Comparison of ENCODE assay signal across 8 cellular contexts in the genomic region with DNA sequence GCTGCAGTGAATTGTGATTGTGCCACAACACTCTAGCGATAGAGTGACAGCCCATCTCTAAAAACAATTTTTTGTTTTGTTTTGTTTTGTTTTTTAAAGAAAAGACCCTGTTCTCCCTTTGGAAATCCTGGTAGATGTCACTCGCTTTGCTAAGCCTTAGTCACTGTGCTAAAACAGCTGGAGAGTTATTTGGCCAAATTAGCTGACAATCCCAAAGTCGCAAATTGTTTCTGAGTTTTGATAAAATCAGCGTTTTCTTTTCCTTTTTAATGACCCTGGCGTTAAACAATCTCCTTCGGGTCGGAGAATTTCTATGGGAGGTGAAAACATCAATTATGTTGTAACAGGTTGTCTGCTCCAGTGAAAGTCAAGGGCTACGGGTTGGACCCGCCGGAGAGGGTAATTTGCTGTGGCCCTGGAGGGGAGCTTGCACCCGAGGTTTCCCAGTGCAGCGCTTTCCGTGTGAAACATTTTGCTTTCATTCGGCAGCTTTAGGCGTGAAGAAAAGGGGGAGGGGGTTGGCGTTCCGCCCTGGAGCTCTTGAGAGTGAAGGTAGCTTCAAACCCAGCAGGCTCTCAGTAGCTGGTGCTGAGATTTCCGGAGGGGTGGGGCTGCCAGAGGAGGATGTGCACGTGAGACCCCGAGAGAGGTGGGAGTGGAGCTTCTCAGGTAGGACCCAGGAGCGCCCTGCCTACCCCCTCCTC.
DNase-seq lines count a peak whose midpoint lies in the region; FAIRE-seq and TF ChIP-seq lines count a peak whose summit lies in the region.

No MANE protein-coding gene starts in this region.

- 8% methylated on average over 21 of the region's 21 CpGs for WGBS in liver
- 9% methylated on average over 18 of the region's 21 CpGs for WGBS in suprapubic skin

- H3K36me3 ChIP-seq in liver (ENCODE audit: control insufficient read depth in 4 of 4, insufficient read depth in 3 of 4, low read depth in 1 of 4, low read length in 3 of 4) (no peaks in the 10 kb centered on the region), suprapubic skin (no peaks in the 10 kb centered on the region), osteoblast (ENCODE audit: insufficient read depth, low read length) (no peaks in the 10 kb centered on the region)

- H3K27me3 Mint-ChIP-seq in activated naive CD4-positive, alpha-beta T cell treated with anti-CD3 and anti-CD28 coated beads, Interleukin-2, amount 10 ng/mL, durations not matched to agents 7 days and 5 days: peaks cover 65% of the 10 kb centered on the region
- H3K27me3 Mint-ChIP-seq in brain: peaks cover 56% of the 10 kb centered on the region

- no peak overlapping the region for H2AFZ ChIP-seq in osteoblast (ENCODE audit: low read length)

- no peak overlapping the region for H3K4me2 ChIP-seq in osteoblast (ENCODE audit: insufficient read depth, low read length)

- H3K4me3 Mint-ChIP-seq in activated naive CD4-positive, alpha-beta T cell treated with anti-CD3 and anti-CD28 coated beads, Interleukin-2, amount 10 ng/mL, durations not matched to agents 7 days and 5 days: peak overlapping the region; percentile 60
- peak overlapping the region; percentile 91 to 96 (median 94) for H3K4me3 Mint-ChIP-seq in brain

- CTCF ChIA-PET in activated naive CD4-positive, alpha-beta T cell treated with anti-CD3 and anti-CD28 coated beads, Interleukin-2, amount 10 ng/mL, durations not matched to agents 7 days and 5 days (lab: Charles Lee): interaction anchor here (1.8 kb wide), 1 partner anchor 102 kb away, joined by 7 read pairs; no protein-coding TSS in a partner anchor

- TF ChIP-seq EP300 in suprapubic skin (IDR thresholded peaks at IDR 0.05): no peak

- peak; percentile 37 for DNase-seq in activated naive CD4-positive, alpha-beta T cell treated with anti-CD3 and anti-CD28 coated beads, Interleukin-2, amount 10 ng/mL, durations not matched to agents 7 days and 5 days
- no peak for DNase-seq in activated naive CD4-positive, alpha-beta T cell (lab: John Stamatoyannopoulos, UW)
- DNase-seq in suprapubic skin (ENCODE audit: low spot score in 2 of 2) (peak in 1 of 2 donors; percentile 63), osteoblast (ENCODE audit: insufficient read length, low spot score, missing footprints) (no peak), RCC 7860 (ENCODE audit: low spot score) (no peak), NCI-H1694 treated with DMSO at 0.1 percent for 48 hours (lab: John Stamatoyannopoulos, UW) (no peak)

- TF ChIP-seq RAD21 in liver (IDR thresholded peaks at IDR 0.05): no peak

- peaks cover 0 to 25% (median 11%) of the 10 kb centered on the region in 4 donors for H3K27me3 ChIP-seq in liver (ENCODE audit: control insufficient read depth in 4 of 4, insufficient read depth in 4 of 4, low read length in 3 of 4)
- peaks cover 4% of the 10 kb centered on the region for H3K27me3 ChIP-seq in suprapubic skin
- peaks cover 28% of the 10 kb centered on the region for H3K27me3 ChIP-seq in osteoblast (ENCODE audit: insufficient read depth, low read length)

- H4K20me1 ChIP-seq in osteoblast (ENCODE audit: insufficient read depth, low read length): no peaks in the 10 kb centered on the region

- H3K4me1 Mint-ChIP-seq in activated naive CD4-positive, alpha-beta T cell treated with anti-CD3 and anti-CD28 coated beads, Interleukin-2, amount 10 ng/mL, durations not matched to agents 7 days and 5 days: peaks cover 7% of the 10 kb centered on the region
- H3K4me1 Mint-ChIP-seq in brain: peaks cover 27% of the 10 kb centered on the region

- no peak overlapping the region for H3K9ac ChIP-seq in liver (ENCODE audit: low read depth in 1 of 2, low read length in 2 of 2)

- no peak for TF ChIP-seq POLR2A in suprapubic skin (IDR thresholded peaks at IDR 0.05)

- TF ChIP-seq CTCF in brain (conservative IDR thresholded peaks at IDR 0.05) (no peak), liver (IDR thresholded peaks at IDR 0.05; ENCODE audit: low read depth, low read length, missing input control) (no peak), suprapubic skin (IDR thresholded peaks at IDR 0.05) (no peak), osteoblast (IDR thresholded peaks at IDR 0.05; ENCODE audit: extremely low read depth, low read depth, low read length) (no peak)

- no peaks in the 10 kb centered on the region for H3K79me2 ChIP-seq in osteoblast (ENCODE audit: insufficient read depth, low read length)

- no peaks in the 10 kb centered on the region for H3K36me3 Mint-ChIP-seq in activated naive CD4-positive, alpha-beta T cell treated with anti-CD3 and anti-CD28 coated beads, Interleukin-2, amount 10 ng/mL, durations not matched to agents 7 days and 5 days
- no peaks in the 10 kb centered on the region for H3K36me3 Mint-ChIP-seq in brain

- no peaks in the 10 kb centered on the region for H3K9me3 Mint-ChIP-seq in activated naive CD4-positive, alpha-beta T cell treated with anti-CD3 and anti-CD28 coated beads, Interleukin-2, amount 10 ng/mL, durations not matched to agents 7 days and 5 days
- H3K9me3 Mint-ChIP-seq in brain: no peaks in the 10 kb centered on the region

- H3K4me1 ChIP-seq in liver (ENCODE audit: control insufficient read depth in 4 of 4, insufficient read depth in 4 of 4, low read length in 3 of 4): peaks cover 4 to 22% (median 14%) of the 10 kb centered on the region in 4 donors
- H3K4me1 ChIP-seq in suprapubic skin: peaks cover 36% of the 10 kb centered on the region
- no peaks in the 10 kb centered on the region for H3K4me1 ChIP-seq in osteoblast (ENCODE audit: insufficient read depth, low read length)

- H3K4me3 ChIP-seq in liver (ENCODE audit: low read depth in 1 of 3, low read length in 3 of 3) (peak overlapping the region; percentile 5 to 59 (median 11)), suprapubic skin (peak overlapping the region; percentile 59), osteoblast (ENCODE audit: insufficient read depth, low read length) (no peak overlapping the region)

- H3K9me3 ChIP-seq in liver (ENCODE audit: control insufficient read depth in 4 of 4, low read length in 3 of 4): no peaks in the 10 kb centered on the region
- no peaks in the 10 kb centered on the region for H3K9me3 ChIP-seq in suprapubic skin
- no peaks in the 10 kb centered on the region for H3K9me3 ChIP-seq in osteoblast (ENCODE audit: low read depth, low read length)

- no peak for FAIRE-seq in RCC 7860 (lab: Jason Lieb, UNC)

- H3K27ac ChIP-seq in liver (ENCODE audit: low read depth in 1 of 2, low read length in 2 of 2): no peak overlapping the region
- H3K27ac ChIP-seq in suprapubic skin: no peak overlapping the region
- H3K27ac ChIP-seq in osteoblast (ENCODE audit: low read depth, low read length): no peak overlapping the region

- no peak overlapping the region for H3K27ac Mint-ChIP-seq in activated naive CD4-positive, alpha-beta T cell treated with anti-CD3 and anti-CD28 coated beads, Interleukin-2, amount 10 ng/mL, durations not matched to agents 7 days and 5 days
- peak overlapping the region in 4 of 5 experiments; percentile 32 to 94 (median 70) for H3K27ac Mint-ChIP-seq in brain

TF ChIP-seq in liver, 16 proteins besides CTCF, POLR2A, EP300 and RAD21:
- TF ChIP-seq, protein P1, sequence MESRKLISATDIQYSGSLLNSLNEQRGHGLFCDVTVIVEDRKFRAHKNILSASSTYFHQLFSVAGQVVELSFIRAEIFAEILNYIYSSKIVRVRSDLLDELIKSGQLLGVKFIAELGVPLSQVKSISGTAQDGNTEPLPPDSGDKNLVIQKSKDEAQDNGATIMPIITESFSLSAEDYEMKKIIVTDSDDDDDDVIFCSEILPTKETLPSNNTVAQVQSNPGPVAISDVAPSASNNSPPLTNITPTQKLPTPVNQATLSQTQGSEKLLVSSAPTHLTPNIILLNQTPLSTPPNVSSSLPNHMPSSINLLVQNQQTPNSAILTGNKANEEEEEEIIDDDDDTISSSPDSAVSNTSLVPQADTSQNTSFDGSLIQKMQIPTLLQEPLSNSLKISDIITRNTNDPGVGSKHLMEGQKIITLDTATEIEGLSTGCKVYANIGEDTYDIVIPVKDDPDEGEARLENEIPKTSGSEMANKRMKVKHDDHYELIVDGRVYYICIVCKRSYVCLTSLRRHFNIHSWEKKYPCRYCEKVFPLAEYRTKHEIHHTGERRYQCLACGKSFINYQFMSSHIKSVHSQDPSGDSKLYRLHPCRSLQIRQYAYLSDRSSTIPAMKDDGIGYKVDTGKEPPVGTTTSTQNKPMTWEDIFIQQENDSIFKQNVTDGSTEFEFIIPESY (IDR thresholded peaks at IDR 0.05): no peak
- TF ChIP-seq HNF4A (conservative IDR thresholded peaks at IDR 0.05) (no peak), RXRA (IDR thresholded peaks at IDR 0.05) (no peak), YY1 (IDR thresholded peaks at IDR 0.05) (no peak), NR2F2 (IDR thresholded peaks at IDR 0.05) (no peak), JUND (IDR thresholded peaks at IDR 0.05) (no peak)
- TF ChIP-seq, protein P2, sequence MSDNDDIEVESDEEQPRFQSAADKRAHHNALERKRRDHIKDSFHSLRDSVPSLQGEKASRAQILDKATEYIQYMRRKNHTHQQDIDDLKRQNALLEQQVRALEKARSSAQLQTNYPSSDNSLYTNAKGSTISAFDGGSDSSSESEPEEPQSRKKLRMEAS (IDR thresholded peaks at IDR 0.05): no peak
- TF ChIP-seq, protein P3, sequence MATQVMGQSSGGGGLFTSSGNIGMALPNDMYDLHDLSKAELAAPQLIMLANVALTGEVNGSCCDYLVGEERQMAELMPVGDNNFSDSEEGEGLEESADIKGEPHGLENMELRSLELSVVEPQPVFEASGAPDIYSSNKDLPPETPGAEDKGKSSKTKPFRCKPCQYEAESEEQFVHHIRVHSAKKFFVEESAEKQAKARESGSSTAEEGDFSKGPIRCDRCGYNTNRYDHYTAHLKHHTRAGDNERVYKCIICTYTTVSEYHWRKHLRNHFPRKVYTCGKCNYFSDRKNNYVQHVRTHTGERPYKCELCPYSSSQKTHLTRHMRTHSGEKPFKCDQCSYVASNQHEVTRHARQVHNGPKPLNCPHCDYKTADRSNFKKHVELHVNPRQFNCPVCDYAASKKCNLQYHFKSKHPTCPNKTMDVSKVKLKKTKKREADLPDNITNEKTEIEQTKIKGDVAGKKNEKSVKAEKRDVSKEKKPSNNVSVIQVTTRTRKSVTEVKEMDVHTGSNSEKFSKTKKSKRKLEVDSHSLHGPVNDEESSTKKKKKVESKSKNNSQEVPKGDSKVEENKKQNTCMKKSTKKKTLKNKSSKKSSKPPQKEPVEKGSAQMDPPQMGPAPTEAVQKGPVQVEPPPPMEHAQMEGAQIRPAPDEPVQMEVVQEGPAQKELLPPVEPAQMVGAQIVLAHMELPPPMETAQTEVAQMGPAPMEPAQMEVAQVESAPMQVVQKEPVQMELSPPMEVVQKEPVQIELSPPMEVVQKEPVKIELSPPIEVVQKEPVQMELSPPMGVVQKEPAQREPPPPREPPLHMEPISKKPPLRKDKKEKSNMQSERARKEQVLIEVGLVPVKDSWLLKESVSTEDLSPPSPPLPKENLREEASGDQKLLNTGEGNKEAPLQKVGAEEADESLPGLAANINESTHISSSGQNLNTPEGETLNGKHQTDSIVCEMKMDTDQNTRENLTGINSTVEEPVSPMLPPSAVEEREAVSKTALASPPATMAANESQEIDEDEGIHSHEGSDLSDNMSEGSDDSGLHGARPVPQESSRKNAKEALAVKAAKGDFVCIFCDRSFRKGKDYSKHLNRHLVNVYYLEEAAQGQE (IDR thresholded peaks at IDR 0.05): no peak
TF ChIP-seq in liver: peak in this region for 0.
